Comparison of ENCODE assay signal across 15 cellular contexts in the genomic region with DNA sequence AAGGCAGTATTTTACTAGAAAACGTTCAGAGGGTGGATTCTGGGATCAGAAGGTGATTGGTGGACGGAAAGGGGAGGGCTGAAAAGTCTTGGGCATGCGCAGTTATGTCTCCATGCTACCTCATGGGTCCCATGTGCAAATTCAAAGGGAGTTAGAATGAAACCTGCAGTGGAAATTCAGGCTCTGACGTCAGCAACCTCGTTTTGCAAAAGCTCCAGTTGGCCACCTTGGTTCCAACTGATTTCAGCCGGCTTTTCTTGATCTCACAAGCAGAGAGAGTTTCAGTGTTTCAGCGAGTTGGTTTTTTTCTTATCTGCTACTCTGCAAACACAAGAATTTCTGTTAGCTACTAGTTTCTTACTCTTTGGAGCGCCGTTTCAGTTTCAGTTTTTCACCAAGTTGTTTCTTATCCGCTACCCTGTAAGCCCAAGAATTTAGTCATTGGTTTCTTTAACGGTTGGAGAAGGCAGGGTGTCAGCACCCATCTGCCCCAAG.
A peak's percentile ranks its signal among the peaks of the same experiment; 100 is the strongest.
DNase-seq lines count a peak whose midpoint lies in the region; ATAC-seq and TF ChIP-seq lines count a peak whose summit lies in the region.
"Had no signal": no experiment of that assay in that cellular context is flagged by ENCODE, and none has a peak within 500 bp of the region (broad histone marks: within the 10 kb centered on the region; RNA-seq: fewer than 3 reads in every experiment).

No MANE protein-coding gene starts in this region.

- DNase-seq in AG04450 (ENCODE audit: low read depth, low spot score), result no peak
- peak; percentile 23 for DNase-seq in Daoy (ENCODE audit: low read depth)
- no peak for DNase-seq in Panc1 (ENCODE audit: low read depth, low spot score)
- DNase-seq in fibroblast of villous mesenchyme (ENCODE audit: low read depth), result peak; percentile 28
- no peak for DNase-seq in activated gamma-delta T cell treated with Interleukin-2 at 50 U/mL for 16 hours
- no peak for DNase-seq in NCI-H1092 treated with DMSO at 0.1 percent for 48 hours (lab: John Stamatoyannopoulos, UW)
- DNase-seq in dedifferentiated amniotic fluid mesenchymal stem cell (ENCODE audit: extremely low spot score), result no peak
- DNase-seq: kidney, naive B cell, NCI-H1105, NCI-H446 treated with DMSO at 0.1 percent for 48 hours, T-helper 9 cell, tibial artery had no signal

- peaks cover 6% of the 10 kb centered on the region for H3K27me3 ChIP-seq in AG04450 (ENCODE audit: control insufficient read depth, insufficient read depth, low read length)
- peaks cover 15% of the 10 kb centered on the region for H3K27me3 ChIP-seq in Panc1 (ENCODE audit: control insufficient read depth, insufficient read depth, low read length)

- no TSS peak for BruUV-seq in Panc1 (replicated peaks; lab: Mats Ljungman, UMichigan)

- ATAC-seq in Panc1, result no peak
- no peak for ATAC-seq in HG03439 (IDR thresholded peaks at IDR 0.05; ENCODE audit: unreplicated experiment)

- H3K4me3 ChIP-seq in AG04450 (ENCODE audit: low read depth, low read length) (peak overlapping the region; percentile 49), Panc1 (ENCODE audit: low read depth in 2 of 2, low read length in 2 of 2) (peak overlapping the region; percentile 7 to 15; a peak in 1 of 4 replicates), fibroblast of villous mesenchyme (ENCODE audit: low read depth, low read length) (peak overlapping the region; percentile 41)
- H3K4me3 ChIP-seq: tibial artery had no signal

- no peaks in the 10 kb centered on the region for H3K36me3 ChIP-seq in Panc1 (ENCODE audit: control insufficient read depth, insufficient read depth, low read length)
- H3K36me3 ChIP-seq: tibial artery had no signal

- CTCF ChIA-PET in AG04450 (lab: Charles Lee), result no interaction called here
- CTCF ChIA-PET in Panc1 (lab: Charles Lee), result no interaction called here

- POLR2A ChIA-PET in AG04450 (lab: Yijun Ruan, JAX), result no interaction called here
- POLR2A ChIA-PET in Panc1 (lab: Charles Lee), result no interaction called here

- TF ChIP-seq CTCF in AG04450 (IDR thresholded peaks at IDR 0.05; ENCODE audit: low read depth, low read length) (no peak), Panc1 (IDR thresholded peaks at IDR 0.05) (no peak), fibroblast of villous mesenchyme (IDR thresholded peaks at IDR 0.05; ENCODE audit: insufficient read depth, low read depth, low read length) (no peak)

- in situ Hi-C loops in Panc1 (cut with HindIII; ENCODE audit: low pct_unique_long_range_greater_than_20kb, low sequenced_read_pairs), result no loop called here

- intact Hi-C loops in Panc1 (cut with micrococcal nuclease; ENCODE audit: unreplicated experiment), result no loop called here

- H3K4me1 ChIP-seq in Panc1 (ENCODE audit: control insufficient read depth, insufficient read depth, low read length), result no peaks in the 10 kb centered on the region
- H3K4me1 ChIP-seq: tibial artery had no signal

- H3K27ac ChIP-seq in AG04450 (ENCODE audit: low read depth, low read length), result no peak overlapping the region
- H3K27ac ChIP-seq in Panc1 (ENCODE audit: low read length), result no peak overlapping the region
- H3K27ac ChIP-seq: RWPE1, tibial artery had no signal

- H3K9me3 ChIP-seq in AG04450 (ENCODE audit: control insufficient read depth, insufficient read depth, low read length), result no peaks in the 10 kb centered on the region
- no peaks in the 10 kb centered on the region for H3K9me3 ChIP-seq in Panc1 (ENCODE audit: control insufficient read depth, insufficient read depth, low read depth, low read length)
- H3K9me3 ChIP-seq: tibial artery had no signal

Comparison
In these comparisons a context has a peak if more than half of its experiments do, and no peak if none do; other contexts are left out.
1. DNase-seq: peak in Daoy (single experiment) and fibroblast of villous mesenchyme (single experiment); none in AG04450 (single experiment), Panc1 (single experiment), activated gamma-delta T cell treated with Interleukin-2 at 50 U/mL for 16 hours (single experiment), NCI-H1092 treated with DMSO at 0.1 percent for 48 hours (single experiment) and dedifferentiated amniotic fluid mesenchymal stem cell (single experiment).
2. Peak in every context shown above with its lines, with median percentiles within 50 percentile points of each other: H3K4me3 ChIP-seq.